ENCODE assay signal across 8 cellular contexts in the genomic region with DNA sequence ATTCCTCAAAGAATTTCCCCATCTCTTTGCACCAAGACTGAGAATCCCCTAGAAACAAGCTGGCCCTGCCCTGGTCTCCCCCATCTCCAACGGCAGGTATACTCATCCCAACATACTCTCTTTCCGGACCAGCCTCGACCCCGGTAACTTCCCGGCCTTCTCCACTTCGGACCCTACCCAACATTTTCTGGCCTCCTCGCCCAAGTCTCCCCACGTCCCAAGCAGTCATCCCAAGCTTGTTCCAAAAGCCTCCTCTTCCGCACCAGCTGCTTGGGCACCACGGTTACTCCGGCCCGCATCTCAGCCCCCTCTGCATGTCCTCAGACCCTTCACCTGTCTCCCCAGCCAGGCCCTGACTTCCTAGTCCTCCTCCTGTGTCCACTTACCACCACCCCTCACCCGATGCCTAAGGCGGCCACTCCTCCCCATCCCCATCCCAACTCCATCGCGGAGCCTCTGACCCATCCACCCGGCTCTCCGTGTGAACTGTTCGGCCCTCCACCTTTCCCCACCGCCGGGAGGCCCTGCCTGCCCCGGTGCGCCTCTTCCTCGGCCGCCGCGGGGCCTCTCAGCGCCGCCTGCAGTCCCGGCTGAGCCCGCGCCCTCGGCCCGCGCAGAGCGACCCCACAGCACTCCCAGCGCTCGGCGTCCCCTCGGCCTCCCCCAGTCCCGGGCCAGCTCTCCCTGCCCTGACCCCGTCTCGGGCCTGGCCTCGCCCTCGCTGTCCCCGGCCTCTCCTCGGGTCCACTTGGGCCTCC. TPM values are rescaled to one million over a fixed set of nuclear protein-coding genes. Genes with fewer than 3 reads are reported as not detected.
DNase-seq lines count a peak whose midpoint lies in the region; ATAC-seq, FAIRE-seq and TF ChIP-seq lines count a peak whose summit lies in the region.

No MANE protein-coding gene starts in this region.

- H3K4me2 ChIP-seq in mesenchymal stem cell (ENCODE audit: low read length, poor library complexity, severe bottlenecking), result peak overlapping the region; percentile 78

- H2BK5ac ChIP-seq in mesenchymal stem cell (ENCODE audit: low read depth, low read length, poor library complexity, severe bottlenecking), result no peak overlapping the region

- DNase-seq in GM12892 (ENCODE audit: insufficient read length) (peak; percentile 62), dorsolateral prefrontal cortex (no peak), mesenchymal stem cell (peak; percentile 44), substantia nigra (lab: John Stamatoyannopoulos, UW) (peak in 5 of 49 donors; percentile 13 to 55 (median 41)), GM19240 (ENCODE audit: insufficient read length, low spot score) (no peak), mucosa of gallbladder (ENCODE audit: low spot score) (no peak)

- no peaks in the 10 kb centered on the region for H3K27me3 ChIP-seq in dorsolateral prefrontal cortex
- no peaks in the 10 kb centered on the region for H3K27me3 ChIP-seq in mesenchymal stem cell (ENCODE audit: control insufficient read depth in 1 of 2, insufficient read depth in 1 of 2, low read length in 2 of 2)

- H3K27ac ChIP-seq in dorsolateral prefrontal cortex (peak overlapping the region in 51 of 59 donors; percentile 9 to 91 (median 69)), mesenchymal stem cell (ENCODE audit: low read length, poor library complexity, severe bottlenecking) (no peak overlapping the region), substantia nigra (ENCODE audit: low read depth, low read length, poor library complexity, severe bottlenecking) (peak overlapping the region; percentile 42)

- TF ChIP-seq POLR2A in GM12892 (IDR thresholded peaks at IDR 0.05; ENCODE audit: low read depth, low read length), result no peak

- peak overlapping the region; percentile 81 to 86 for H3K18ac ChIP-seq in mesenchymal stem cell (ENCODE audit: low read depth in 1 of 2, low read length in 2 of 2)

- H2BK12ac ChIP-seq in mesenchymal stem cell (ENCODE audit: low read length in 2 of 2), result peak overlapping the region in 1 of 2 experiments; percentile 61

- H3K4me1 ChIP-seq in mesenchymal stem cell (ENCODE audit: control insufficient read depth, insufficient read depth, low read depth, low read length), result peaks cover 30% of the 10 kb centered on the region

- ATAC-seq in HG03460 (IDR thresholded peaks at IDR 0.05; ENCODE audit: unreplicated experiment), result peak; percentile 29
- peak; percentile 12 to 16 for ATAC-seq in activated CD4-positive, CD25-positive, alpha-beta regulatory T cell treated with anti-CD3 and anti-CD28 coated beads, Interleukin-2, amount 50 U/mL, for 24 hours

- H2AFZ ChIP-seq in mesenchymal stem cell (ENCODE audit: low read depth, low read length), result no peak overlapping the region

- H2AK5ac ChIP-seq in mesenchymal stem cell (ENCODE audit: low read length, severe bottlenecking), result no peak overlapping the region

- H3K9ac ChIP-seq in mesenchymal stem cell (ENCODE audit: low read length), result peak overlapping the region; percentile 94

- no peaks in the 10 kb centered on the region for H3K9me3 ChIP-seq in mesenchymal stem cell (ENCODE audit: control insufficient read depth, low read length)

- FAIRE-seq in GM12892 (lab: Jason Lieb, UNC), result peak; percentile 53

- 10% methylated on average over 47 of the region's 47 CpGs for WGBS in mesenchymal stem cell

- H2BK120ac ChIP-seq in mesenchymal stem cell (ENCODE audit: low read depth, low read length), result peak overlapping the region; percentile 20

- peaks cover 21% of the 10 kb centered on the region for H3K79me1 ChIP-seq in mesenchymal stem cell (replicated peaks; ENCODE audit: low read length, poor library complexity, severe bottlenecking)

- peak overlapping the region; percentile 45 for H4K8ac ChIP-seq in mesenchymal stem cell (ENCODE audit: low read length)

- intact Hi-C loops in dorsolateral prefrontal cortex (cut with DNase I), result loop anchor here (5.0 to 10.0 kb wide), 6 partner anchors 44 to 483 kb away; a partner anchor contains a TSS

- H3K4me3 ChIP-seq in dorsolateral prefrontal cortex, result peak overlapping the region; percentile 49 to 94 (median 75)
- peak overlapping the region; percentile 88 to 91 for H3K4me3 ChIP-seq in mesenchymal stem cell (ENCODE audit: insufficient read depth in 1 of 2, low read depth in 1 of 2, low read length in 2 of 2)

- H3K36me3 ChIP-seq in mesenchymal stem cell (ENCODE audit: control insufficient read depth in 1 of 2, insufficient read depth in 2 of 2, low read depth in 1 of 2, low read length in 2 of 2), result peaks cover under 1 to 13% of the 10 kb centered on the region in 2 experiments

- TF ChIP-seq CTCF in dorsolateral prefrontal cortex (IDR thresholded peaks at IDR 0.05 in 54 of 56, conservative IDR thresholded peaks at IDR 0.05 in 2 of 56; ENCODE audit: low read depth in 1 of 56, partially characterized antibody in 56 of 56), result peak in 9 of 56 donors; percentile 6 to 27 (median 12)

- H3K4ac ChIP-seq in mesenchymal stem cell (ENCODE audit: low read depth in 1 of 2, low read length in 2 of 2), result peak overlapping the region; percentile 76 to 82

- H3K14ac ChIP-seq in mesenchymal stem cell (ENCODE audit: low read length in 2 of 2), result peak overlapping the region; percentile 48 to 91

- peak overlapping the region; percentile 1 to 16 for H3K23ac ChIP-seq in mesenchymal stem cell (ENCODE audit: low read length in 2 of 2)

- H2BK15ac ChIP-seq in mesenchymal stem cell (ENCODE audit: low read depth, poor library complexity, severe bottlenecking), result peak overlapping the region; percentile 9

- no peak overlapping the region for H4K91ac ChIP-seq in mesenchymal stem cell (ENCODE audit: low read length)

RNA-seq across cellular contexts. Expression of a gene that starts 1.0 kb away (rescaled TPM):
- polyA plus RNA-seq in GM12892 (2012; ENCODE audit: missing spikeins), result 53.9 TPM
- 100 to 1,000 TPM in 97 of 120 experiments, 10 to 100 TPM in 23; 69.4 to 185 (median 126) TPM for total RNA-seq in dorsolateral prefrontal cortex
- 71.7 TPM for polyA plus RNA-seq in mesenchymal stem cell (2013, experiment 1 of 2)
- 78.4 TPM for polyA plus RNA-seq in mesenchymal stem cell (2013, experiment 2 of 2)
- 81.8 TPM for total RNA-seq in mucosa of gallbladder

RNA-seq across cellular contexts. Expression of a gene that starts 45.2 kb away (rescaled TPM):
- polyA plus RNA-seq in GM12892 (2012; ENCODE audit: missing spikeins), result 10.1 TPM
- total RNA-seq in dorsolateral prefrontal cortex (10 to 100 TPM; 28.5 to 70.6 (median 43.8) TPM), mucosa of gallbladder (38.6 TPM)
- polyA plus RNA-seq in mesenchymal stem cell (2013, experiment 1 of 2), result 18.7 TPM
- polyA plus RNA-seq in mesenchymal stem cell (2013, experiment 2 of 2), result 20.5 TPM

Comparison
In these comparisons a context has a peak if more than half of its experiments do, and no peak if none do; other contexts are left out.
1. DNase-seq: peak in GM12892 (single experiment) and mesenchymal stem cell (single experiment); none in dorsolateral prefrontal cortex (0 of 10), GM19240 (single experiment) and mucosa of gallbladder (single experiment).